23 cellular contexts compared by ENCODE assay signal in the genomic region with DNA sequence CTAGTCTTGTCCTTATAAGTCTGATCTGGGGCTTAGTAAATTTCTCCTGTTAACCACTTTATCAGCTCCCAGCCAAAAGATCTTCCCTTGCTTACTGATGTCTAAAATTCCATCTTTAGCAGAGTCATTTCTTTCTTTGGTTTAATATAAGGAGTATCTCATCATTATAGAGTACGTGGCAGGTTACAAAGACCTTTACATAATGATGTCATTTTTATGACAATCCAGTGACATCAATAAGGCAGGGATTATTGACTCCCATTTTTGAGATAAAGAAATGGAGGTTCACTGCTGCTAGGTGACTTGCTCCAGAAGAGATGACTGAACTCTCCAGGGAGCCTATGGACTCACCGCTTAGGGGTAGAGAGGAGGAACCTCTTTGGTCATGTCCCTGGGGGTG. TPM values are rescaled to one million over a fixed set of nuclear protein-coding genes. Genes with fewer than 3 reads are reported as not detected.
DNase-seq lines count a peak whose midpoint lies in the region; TF ChIP-seq lines count a peak whose summit lies in the region.
"Had no signal": no experiment of that assay in that cellular context is flagged by ENCODE, and none has a peak within 500 bp of the region (broad histone marks: within the 10 kb centered on the region; RNA-seq: fewer than 3 reads in every experiment).

No MANE protein-coding gene starts in this region.

- H4K8ac ChIP-seq in neuronal stem cell (ENCODE audit: low read depth, low read length), result peak overlapping the region; percentile 54

- no CpG with 5 or more reads among the region's 2 CpGs for WGBS in neuronal stem cell (ENCODE audit: extremely low coverage in 2 of 2, insufficient read length in 2 of 2, insufficient replicate concordance in 1 of 2), 2 donors
- WGBS in SK-N-SH (ENCODE audit: low lambda C conversion rate), result 86% methylated on average over 2 of the region's 2 CpGs

- H3K36me3 ChIP-seq in HEK293 (ENCODE audit: control insufficient read depth in 2 of 2, insufficient read depth in 1 of 2, low read length in 2 of 2) (no peaks in the 10 kb centered on the region), neuronal stem cell (replicated peaks in 1 of 2; ENCODE audit: control insufficient read depth in 2 of 2, insufficient read depth in 2 of 2, low read length in 2 of 2) (no peaks in the 10 kb centered on the region), SK-N-SH (replicated peaks in 1 of 2; ENCODE audit: control insufficient read depth in 1 of 2, insufficient read depth in 2 of 2, low read length in 1 of 2) (no peaks in the 10 kb centered on the region)
- H3K36me3 ChIP-seq: BE2C, BLaER1 had no signal

- no peaks in the 10 kb centered on the region for H3K79me2 ChIP-seq in SK-N-SH (ENCODE audit: insufficient read depth)

- H3K18ac ChIP-seq in neuronal stem cell (ENCODE audit: low read length), result no peak overlapping the region

- CTCF ChIA-PET in HEK293 (lab: Yijun Ruan, JAX) (no interaction called here), SK-N-SH (lab: Yijun Ruan, JAX) (interaction anchor here (0.6 to 1.5 kb wide), 4 partner anchors 31 to 580 kb away, joined by 3 to 5 read pairs (median 3); no protein-coding TSS in a partner anchor)

- H2BK5ac ChIP-seq in neuronal stem cell (ENCODE audit: low read length), result no peak overlapping the region

- H2BK120ac ChIP-seq in neuronal stem cell (ENCODE audit: low read depth, low read length), result no peak overlapping the region

- H3K14ac ChIP-seq in neuronal stem cell (ENCODE audit: low read length), result no peak overlapping the region

- H3K9ac ChIP-seq in neuronal stem cell (ENCODE audit: low read depth, low read length, poor library complexity), result no peak overlapping the region
- H3K9ac ChIP-seq in SK-N-SH, result no peak overlapping the region
- H3K9ac ChIP-seq: BLaER1 had no signal

- H3K79me1 ChIP-seq in neuronal stem cell (ENCODE audit: low read depth, low read length), result no peaks in the 10 kb centered on the region

- no peak for TF ChIP-seq RAD21 in SK-N-SH (IDR thresholded peaks at IDR 0.05; ENCODE audit: low read length)

- no peak overlapping the region for H3K4ac ChIP-seq in neuronal stem cell (ENCODE audit: low read length)

- DNase-seq in NB4 (ENCODE audit: low read depth) (peak; percentile 33), neuronal stem cell (ENCODE audit: low spot score) (no peak), NCI-H2227 treated with DMSO at 0.1 percent for 48 hours (lab: John Stamatoyannopoulos, UW) (no peak), SK-N-SH (no peak), NCI-H748 treated with DMSO at 0.1 percent for 48 hours (lab: John Stamatoyannopoulos, UW) (no peak)
- DNase-seq: 8988T; ACHN; BE2C; C1 segment of cervical spinal cord; CD4-positive, alpha-beta memory T cell; CD4-positive, CD25-positive, alpha-beta regulatory T cell; CD8-positive, alpha-beta memory T cell; COR-L47; DMS 273 treated with DMSO at 0.1 percent for 48 hours; DMS153; DMS53; DMS79; DND-41; EL; GDM1 had no signal

- no peaks in the 10 kb centered on the region for H3F3A ChIP-seq in SK-N-SH (replicated peaks; ENCODE audit: insufficient read depth)

- no peak overlapping the region for H3K27ac ChIP-seq in HEK293 (ENCODE audit: extremely low read depth, low read depth, low read length)
- H3K27ac ChIP-seq in neuronal stem cell (replicated peaks; ENCODE audit: low read length), result no peak overlapping the region
- no peak overlapping the region for H3K27ac ChIP-seq in SK-N-SH (ENCODE audit: low read depth in 2 of 2, low read length in 1 of 2)
- H3K27ac ChIP-seq: BLaER1 had no signal

- no peak overlapping the region for H4K91ac ChIP-seq in neuronal stem cell (ENCODE audit: low read depth, low read length, poor library complexity)

- no peak overlapping the region for H2BK12ac ChIP-seq in neuronal stem cell (ENCODE audit: low read length)

- H3K9me2 ChIP-seq in SK-N-SH, result no peaks in the 10 kb centered on the region

- no peaks in the 10 kb centered on the region for H4K20me1 ChIP-seq in SK-N-SH (ENCODE audit: insufficient read depth)
- H4K20me1 ChIP-seq: BLaER1 had no signal

- H2AFZ ChIP-seq in neuronal stem cell (ENCODE audit: low read length), result no peak overlapping the region
- H2AFZ ChIP-seq in SK-N-SH (ENCODE audit: low read depth), result no peak overlapping the region

- POLR2A ChIA-PET in HEK293 (lab: Yijun Ruan, JAX) (interaction anchor here (1.3 kb wide), 1 partner anchor 8 kb away, joined by 7 read pairs; a partner anchor contains a TSS), SK-N-SH (lab: Yijun Ruan, JAX) (interaction anchor here (2.4 kb wide), 1 partner anchor 9 kb away, joined by 8 read pairs; a partner anchor contains a TSS)

- no peak overlapping the region for H2BK15ac ChIP-seq in neuronal stem cell (ENCODE audit: low read length)

- TF ChIP-seq EP300 in SK-N-SH (IDR thresholded peaks at IDR 0.05; ENCODE audit: borderline replicate concordance in 1 of 2, low read depth in 1 of 2, low read length in 1 of 2), result no peak

- H3K4me1 ChIP-seq in HEK293 (ENCODE audit: control insufficient read depth, insufficient read depth, low read length) (no peaks in the 10 kb centered on the region), neuronal stem cell (ENCODE audit: control insufficient read depth in 2 of 2, insufficient read depth in 1 of 2, low read depth in 1 of 2, low read length in 2 of 2) (no peaks in the 10 kb centered on the region), SK-N-SH (ENCODE audit: control insufficient read depth in 1 of 2, insufficient read depth in 2 of 2, low read depth in 1 of 2, low read length in 1 of 2) (peaks cover 0 to 3% of the 10 kb centered on the region in 2 experiments; a peak in 2 of 4 replicates)
- H3K4me1 ChIP-seq: BLaER1 had no signal

- H3K9me3 ChIP-seq in HEK293 (ENCODE audit: control insufficient read depth, insufficient read depth, low read depth, low read length) (no peaks in the 10 kb centered on the region), neuronal stem cell (replicated peaks in 1 of 2; ENCODE audit: control insufficient read depth in 2 of 2, insufficient read depth in 1 of 2, low read depth in 1 of 2, low read length in 2 of 2) (no peaks in the 10 kb centered on the region), SK-N-SH (no peaks in the 10 kb centered on the region)
- H3K9me3 ChIP-seq: BE2C, BLaER1 had no signal

- H3K4me3 ChIP-seq in HEK293 (ENCODE audit: low read depth, low read length) (no peak overlapping the region), NB4 (ENCODE audit: low read depth, low read length) (no peak overlapping the region), neuronal stem cell (ENCODE audit: low read length in 2 of 2) (no peak overlapping the region), SK-N-SH (ENCODE audit: low read depth in 2 of 2, low read length in 1 of 2) (no peak overlapping the region)
- H3K4me3 ChIP-seq: BLaER1, GM12878 had no signal

- TF ChIP-seq POLR2A in NB4 (IDR thresholded peaks at IDR 0.05; ENCODE audit: extremely low read depth, insufficient read length), result no peak

- H3K23ac ChIP-seq in neuronal stem cell (ENCODE audit: low read depth, low read length, poor library complexity), result no peak overlapping the region

- H3K27me3 ChIP-seq in neuronal stem cell (ENCODE audit: control insufficient read depth in 3 of 3, insufficient read depth in 3 of 3, low read depth in 1 of 3, low read length in 3 of 3), result no peaks in the 10 kb centered on the region
- no peaks in the 10 kb centered on the region for H3K27me3 ChIP-seq in SK-N-SH (ENCODE audit: insufficient read depth)
- H3K27me3 ChIP-seq: BE2C, BLaER1 had no signal

- H2AK5ac ChIP-seq in neuronal stem cell (ENCODE audit: low read depth, low read length), result no peak overlapping the region

- H3K4me2 ChIP-seq in neuronal stem cell (ENCODE audit: insufficient read depth, low read length, poor library complexity, severe bottlenecking) (no peak overlapping the region), SK-N-SH (no peak overlapping the region)
- H3K4me2 ChIP-seq: BLaER1 had no signal

- TF ChIP-seq CTCF in HEK293 (tag by site-specific recombination; IDR thresholded peaks at IDR 0.05) (no peak), NB4 (IDR thresholded peaks at IDR 0.05; ENCODE audit: low read depth, low read length) (no peak), SK-N-SH (IDR thresholded peaks at IDR 0.05) (no peak)

TF ChIP-seq in HEK293, 187 proteins besides CTCF, POLR2A, EP300 and RAD21 (continues in another document):
- no peak for TF ChIP-seq ZNF596 (tag by site-specific recombination; IDR thresholded peaks at IDR 0.05)
- TF ChIP-seq, protein P1, sequence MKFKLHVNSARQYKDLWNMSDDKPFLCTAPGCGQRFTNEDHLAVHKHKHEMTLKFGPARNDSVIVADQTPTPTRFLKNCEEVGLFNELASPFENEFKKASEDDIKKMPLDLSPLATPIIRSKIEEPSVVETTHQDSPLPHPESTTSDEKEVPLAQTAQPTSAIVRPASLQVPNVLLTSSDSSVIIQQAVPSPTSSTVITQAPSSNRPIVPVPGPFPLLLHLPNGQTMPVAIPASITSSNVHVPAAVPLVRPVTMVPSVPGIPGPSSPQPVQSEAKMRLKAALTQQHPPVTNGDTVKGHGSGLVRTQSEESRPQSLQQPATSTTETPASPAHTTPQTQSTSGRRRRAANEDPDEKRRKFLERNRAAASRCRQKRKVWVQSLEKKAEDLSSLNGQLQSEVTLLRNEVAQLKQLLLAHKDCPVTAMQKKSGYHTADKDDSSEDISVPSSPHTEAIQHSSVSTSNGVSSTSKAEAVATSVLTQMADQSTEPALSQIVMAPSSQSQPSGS (tag by site-specific recombination; IDR thresholded peaks at IDR 0.05; ENCODE audit: low read depth), result peak; percentile 85

TF ChIP-seq in SK-N-SH, 30 proteins besides CTCF, POLR2A, EP300 and RAD21 (continues in another document):
- TF ChIP-seq TAF1 (IDR thresholded peaks at IDR 0.05; ENCODE audit: borderline replicate concordance, low read depth, low read length) (no peak), RFX5 (IDR thresholded peaks at IDR 0.05; ENCODE audit: low read length) (no peak), SIN3A (IDR thresholded peaks at IDR 0.05; ENCODE audit: borderline replicate concordance, low read depth, low read length) (no peak)
- TF ChIP-seq, protein P2, sequence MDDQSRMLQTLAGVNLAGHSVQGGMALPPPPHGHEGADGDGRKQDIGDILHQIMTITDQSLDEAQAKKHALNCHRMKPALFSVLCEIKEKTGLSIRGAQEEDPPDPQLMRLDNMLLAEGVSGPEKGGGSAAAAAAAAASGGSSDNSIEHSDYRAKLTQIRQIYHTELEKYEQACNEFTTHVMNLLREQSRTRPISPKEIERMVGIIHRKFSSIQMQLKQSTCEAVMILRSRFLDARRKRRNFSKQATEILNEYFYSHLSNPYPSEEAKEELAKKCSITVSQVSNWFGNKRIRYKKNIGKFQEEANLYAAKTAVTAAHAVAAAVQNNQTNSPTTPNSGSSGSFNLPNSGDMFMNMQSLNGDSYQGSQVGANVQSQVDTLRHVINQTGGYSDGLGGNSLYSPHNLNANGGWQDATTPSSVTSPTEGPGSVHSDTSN (IDR thresholded peaks at IDR 0.05), result no peak

RNA-seq across cellular contexts. Expression of a gene that starts 8.1 kb away (rescaled TPM):
- 38.9 TPM for polyA plus RNA-seq in neuronal stem cell (2013, experiment 1 of 2)
- 38.4 TPM for polyA plus RNA-seq in neuronal stem cell (2013, experiment 2 of 2)
- 31.0 and 39.7 TPM in 2 replicates for polyA plus RNA-seq in SK-N-SH (2012; rRNA removed)
- 33.1 and 38.6 TPM in 2 replicates for polyA plus RNA-seq in SK-N-SH (2012; cell fraction: cytosol; rRNA removed)
- polyA plus RNA-seq in SK-N-SH (2012; cell fraction: nucleus; rRNA removed), result 49.1 and 103 TPM in 2 replicates

RNA-seq across cellular contexts. Expression of a gene that starts 38.6 kb away (rescaled TPM):
- polyA plus RNA-seq in neuronal stem cell (2013, experiment 1 of 2), result 0.67 TPM
- polyA plus RNA-seq in neuronal stem cell (2013, experiment 2 of 2), result 0.53 TPM
- 1.0 and 1.1 TPM in 2 replicates for polyA plus RNA-seq in SK-N-SH (2012; rRNA removed)
- 0.42 and 0.57 TPM in 2 replicates for polyA plus RNA-seq in SK-N-SH (2012; cell fraction: cytosol; rRNA removed)
- 2.0 and 6.1 TPM in 2 replicates for polyA plus RNA-seq in SK-N-SH (2012; cell fraction: nucleus; rRNA removed)
